ENCODE assay signal across 8 cellular contexts in genomic region chr17:3794152-3794889, GRCh38. TPM values are rescaled to one million over a fixed set of nuclear protein-coding genes. Genes with fewer than 3 reads are reported as not detected.
DNase-seq lines count a peak whose midpoint lies in the region; ATAC-seq, FAIRE-seq and TF ChIP-seq lines count a peak whose summit lies in the region.
"Not testable (repeated sequence)": the region's sequence is repeated elsewhere in the genome, so short reads cannot be mapped to it uniquely, and the experiment has no call there.

No MANE protein-coding gene starts in this region.

- H3K27ac ChIP-seq in Peyer's patch (peak overlapping the region; percentile 20 to 72 (median 62)), HepG2 (ENCODE audit: extremely low read length, insufficient read depth, low read length) (peak overlapping the region; percentile 92), smooth muscle cell (ENCODE audit: low read depth) (peak overlapping the region; percentile 99)
- not testable (repeated sequence) for H3K27ac ChIP-seq in neural progenitor cell

- H3K4me3 Mint-ChIP-seq in activated naive CD4-positive, alpha-beta T cell treated with anti-CD3 and anti-CD28 coated beads, Interleukin-2, amount 10 ng/mL, durations not matched to agents 7 days and 5 days; chondrocyte (ENCODE audit: unreplicated experiment); neural progenitor cell: not testable (repeated sequence)

- in situ Hi-C loops in HepG2 (cut with HindIII; ENCODE audit: extremely low pct_ligation_motif_present, low pct_unique_long_range_greater_than_20kb), result not testable (repeated sequence)

- H3K79me2 ChIP-seq in HepG2 (ENCODE audit: insufficient read depth, low read length); neural progenitor cell (ENCODE audit: low read depth); smooth muscle cell (ENCODE audit: low read depth): not testable (repeated sequence)

- CTCF ChIA-PET in activated naive CD4-positive, alpha-beta T cell treated with anti-CD3 and anti-CD28 coated beads, Interleukin-2, amount 10 ng/mL, durations not matched to agents 7 days and 5 days (lab: Charles Lee), result interaction anchor here (1.2 kb wide), 1 partner anchor 59 kb away, joined by 4 read pairs; no protein-coding TSS in a partner anchor
- CTCF ChIA-PET in HepG2 (lab: Yijun Ruan, JAX; ENCODE audit: low intra/inter-chr PET ratio, low total read pairs), result not testable (repeated sequence)

- not testable (repeated sequence) for TF ChIP-seq POLR2A in Peyer's patch (IDR thresholded peaks at IDR 0.05); HepG2 (IDR thresholded peaks at IDR 0.05; ENCODE audit: insufficient read depth in 1 of 2, low read depth in 2 of 2, low read length in 2 of 2)

- H3K4me2 ChIP-seq in HepG2 (ENCODE audit: low read depth, low read length) (peak overlapping the region; percentile 79), smooth muscle cell (peak overlapping the region; percentile 70)
- H3K4me2 ChIP-seq in neural progenitor cell, result not testable (repeated sequence)

- H3K4me1 ChIP-seq in Peyer's patch, neural progenitor cell: not testable (repeated sequence)
- H3K4me1 ChIP-seq in HepG2 (ENCODE audit: insufficient read depth, low read length) (peaks cover 52% of the 10 kb centered on the region), smooth muscle cell (ENCODE audit: low read depth) (peaks cover 12% of the 10 kb centered on the region)

- not testable (repeated sequence) for TF ChIP-seq CTCF in Peyer's patch (IDR thresholded peaks at IDR 0.05); chondrocyte (IDR thresholded peaks at IDR 0.05); HepG2 (CRISPR knock-in tag; IDR thresholded peaks at IDR 0.05); neural progenitor cell (IDR thresholded peaks at IDR 0.05); smooth muscle cell (IDR thresholded peaks at IDR 0.05; ENCODE audit: borderline replicate concordance, insufficient read depth, poor library complexity, severe bottlenecking)

- BruUV-seq in HepG2 (replicated peaks; lab: Mats Ljungman, UMichigan), result TSS peak; percentile 84

- H3K36me3 Mint-ChIP-seq in activated naive CD4-positive, alpha-beta T cell treated with anti-CD3 and anti-CD28 coated beads, Interleukin-2, amount 10 ng/mL, durations not matched to agents 7 days and 5 days; chondrocyte (ENCODE audit: low read depth); neural progenitor cell: not testable (repeated sequence)

- FAIRE-seq in HepG2 (lab: Jason Lieb, UNC), result not testable (repeated sequence)

- H3K9ac ChIP-seq in HepG2 (ENCODE audit: insufficient read depth, low read depth, low read length), result peak overlapping the region; percentile 75
- not testable (repeated sequence) for H3K9ac ChIP-seq in neural progenitor cell
- H3K9ac ChIP-seq in smooth muscle cell (ENCODE audit: low read depth), result peak overlapping the region; percentile 96

- 50% methylated on average over 22 of the region's 24 CpGs for WGBS in HepG2 (ENCODE audit: low lambda C conversion rate)
- 62% methylated on average over 24 of the region's 24 CpGs for WGBS in smooth muscle cell (ENCODE audit: low lambda C conversion rate)

- peak; percentile 34 for ATAC-seq in HepG2

- not testable (repeated sequence) for H3K27ac Mint-ChIP-seq in activated naive CD4-positive, alpha-beta T cell treated with anti-CD3 and anti-CD28 coated beads, Interleukin-2, amount 10 ng/mL, durations not matched to agents 7 days and 5 days
- H3K27ac Mint-ChIP-seq in chondrocyte (ENCODE audit: unreplicated experiment) (peak overlapping the region; percentile 90), neural progenitor cell (peak overlapping the region; percentile 42)

- peaks cover 41% of the 10 kb centered on the region for H3K4me1 Mint-ChIP-seq in activated naive CD4-positive, alpha-beta T cell treated with anti-CD3 and anti-CD28 coated beads, Interleukin-2, amount 10 ng/mL, durations not matched to agents 7 days and 5 days
- peaks cover 39% of the 10 kb centered on the region for H3K4me1 Mint-ChIP-seq in chondrocyte (ENCODE audit: low read depth)
- peaks cover 20% of the 10 kb centered on the region for H3K4me1 Mint-ChIP-seq in neural progenitor cell

- not testable (repeated sequence) for H4K20me1 ChIP-seq in HepG2 (ENCODE audit: insufficient read depth, low read length); neural progenitor cell (ENCODE audit: low read depth); smooth muscle cell (ENCODE audit: low read depth)

- H3K36me3 ChIP-seq in Peyer's patch; HepG2 (replicated peaks in 1 of 2; ENCODE audit: control insufficient read depth in 1 of 2, insufficient read depth in 2 of 2, low read length in 2 of 2); neural progenitor cell; smooth muscle cell (ENCODE audit: low read depth): not testable (repeated sequence)

- not testable (repeated sequence) for H3F3A ChIP-seq in neural progenitor cell (ENCODE audit: low read depth)
- peaks cover 21% of the 10 kb centered on the region for H3F3A ChIP-seq in smooth muscle cell (ENCODE audit: low read depth)

- TF ChIP-seq RAD21 in HepG2 (CRISPR knock-in tag; IDR thresholded peaks at IDR 0.05), result not testable (repeated sequence)

- not testable (repeated sequence) for H3K27me3 ChIP-seq in Peyer's patch; HepG2 (ENCODE audit: control insufficient read depth in 1 of 2, insufficient read depth in 2 of 2, low read length in 2 of 2); neural progenitor cell; smooth muscle cell (ENCODE audit: low read depth)

- POLR2A ChIA-PET in HepG2 (lab: Yijun Ruan, JAX), result interaction anchor here (0.7 to 4.1 kb wide), 7 partner anchors 10 to 360 kb away, joined by 3 to 39 read pairs (median 5); partner anchors contain the start of genes EMC6, HASPIN and TAX1BP3

- not testable (repeated sequence) for H2AFZ ChIP-seq in HepG2 (ENCODE audit: low read length); smooth muscle cell (ENCODE audit: low read depth)
- H2AFZ ChIP-seq in neural progenitor cell (replicated peaks), result peak overlapping the region; percentile 52

- not testable (repeated sequence) for H3K9me3 Mint-ChIP-seq in activated naive CD4-positive, alpha-beta T cell treated with anti-CD3 and anti-CD28 coated beads, Interleukin-2, amount 10 ng/mL, durations not matched to agents 7 days and 5 days; chondrocyte (ENCODE audit: low read depth); neural progenitor cell

- not testable (repeated sequence) for H3K4me3 ChIP-seq in Peyer's patch, neural progenitor cell, smooth muscle cell
- peak overlapping the region in 2 of 3 experiments; percentile 4 to 57; a peak in 3 of 6 replicates for H3K4me3 ChIP-seq in HepG2 (replicated peaks in 1 of 3; ENCODE audit: insufficient read depth in 1 of 3, low read depth in 2 of 3, low read length in 3 of 3)

- DNase-seq in A172 (ENCODE audit: low spot score), result peak; percentile 21
- DNase-seq in ELF-1 (ENCODE audit: low read depth, low spot score), result peak; percentile 31
- DNase-seq in Peyer's patch; chondrocyte (ENCODE audit: low spot score); HepG2 (ENCODE audit: low spot score); neural progenitor cell (ENCODE audit: low spot score); smooth muscle cell (lab: John Stamatoyannopoulos, UW; ENCODE audit: unreplicated experiment): not testable (repeated sequence)
- peak; percentile 1 for DNase-seq in activated naive CD4-positive, alpha-beta T cell treated with anti-CD3 and anti-CD28 coated beads, Interleukin-2, amount 10 ng/mL, durations not matched to agents 7 days and 5 days

- TF ChIP-seq EP300 in HepG2 (IDR thresholded peaks at IDR 0.05; ENCODE audit: low read depth in 2 of 2, low read length in 2 of 2); HepG2 (CRISPR knock-in tag; IDR thresholded peaks at IDR 0.05; ENCODE audit: borderline replicate concordance): not testable (repeated sequence)

- not testable (repeated sequence) for H3K27me3 Mint-ChIP-seq in activated naive CD4-positive, alpha-beta T cell treated with anti-CD3 and anti-CD28 coated beads, Interleukin-2, amount 10 ng/mL, durations not matched to agents 7 days and 5 days; chondrocyte (ENCODE audit: low read depth); neural progenitor cell (ENCODE audit: insufficient read depth, low read depth)

- H3K9me3 ChIP-seq in Peyer's patch; HepG2 (ENCODE audit: low read length); neural progenitor cell (ENCODE audit: low read depth); smooth muscle cell (replicated peaks; ENCODE audit: low read depth): not testable (repeated sequence)

- intact Hi-C loops in HepG2 (cut with micrococcal nuclease; ENCODE audit: unreplicated experiment), result loop anchor here (1.0 kb wide), 1 partner anchor 9 kb away; no protein-coding TSS in a partner anchor

RNA-seq across cellular contexts. Expression of gene ITGAE, which starts 6.7 kb away (rescaled TPM):
- total RNA-seq in A172 (2014; rRNA removed; shearing (Covaris generic)), result 70.5 and 88.5 TPM in 2 replicates
- total RNA-seq in Peyer's patch (10 to 100 TPM; 14.9 to 41.8 (median 31.5) TPM), chondrocyte (25.8 to 29.1 TPM (median 28.3 TPM) in 3 replicates), HepG2 (2016; rRNA removed; fragmentation: Illumina TruSeq; extraction: Trizol) (49.0 and 56.3 TPM in 2 replicates), neural progenitor cell (ENCODE audit: low replicate concordance) (33.7 and 47.5 TPM in 2 replicates), smooth muscle cell (43.8 and 51.2 TPM in 2 replicates)
- total RNA-seq in HepG2 (2016; cell fraction: cytosol; rRNA removed; fragmentation: Illumina TruSeq; extraction: Trizol; ENCODE audit: low read depth), result 99.2 and 118 TPM in 2 replicates
- 54.9 and 56.5 TPM in 2 replicates for total RNA-seq in HepG2 (2016; cell fraction: insoluble cytoplasmic fraction; rRNA removed; fragmentation: Illumina TruSeq; extraction: Trizol)
- total RNA-seq in HepG2 (2016; cell fraction: membrane; rRNA removed; fragmentation: Illumina TruSeq; extraction: Trizol), result 121 and 124 TPM in 2 replicates
- 18.5 and 22.4 TPM in 2 replicates for total RNA-seq in HepG2 (2016; cell fraction: nucleus; rRNA removed; fragmentation: Illumina TruSeq; extraction: Trizol)
- polyA plus RNA-seq in HepG2 (2011; rRNA removed) (38.2 and 42.3 TPM in 2 replicates), smooth muscle cell (61.4 and 66.7 TPM in 2 replicates)
- 28.2 and 31.0 TPM in 2 replicates for polyA plus RNA-seq in HepG2 (2011; cell fraction: cytosol; rRNA removed)
- polyA plus RNA-seq in HepG2 (2011; cell fraction: nucleus; rRNA removed), result 13.3 and 15.2 TPM in 2 replicates
- polyA plus RNA-seq in HepG2 (2012), result 19.1 and 24.6 TPM in 2 replicates
- polyA plus RNA-seq in HepG2 (2016; cell fraction: cytosol; fragmentation: Illumina TruSeq; extraction: Trizol; ENCODE audit: low read depth), result 110 and 139 TPM in 2 replicates
- polyA plus RNA-seq in HepG2 (2016; cell fraction: insoluble cytoplasmic fraction; fragmentation: Illumina TruSeq; extraction: Trizol; ENCODE audit: low read depth), result 46.7 and 46.9 TPM in 2 replicates
- 90.3 and 104 TPM in 2 replicates for polyA plus RNA-seq in HepG2 (2016; cell fraction: membrane; fragmentation: Illumina TruSeq; extraction: Trizol; ENCODE audit: low read depth)
- 36.8 and 38.1 TPM in 2 replicates for polyA plus RNA-seq in HepG2 (2016; cell fraction: nucleus; fragmentation: Illumina TruSeq; extraction: Trizol; ENCODE audit: insufficient read depth, low read depth)
- 7.6 and 11.0 TPM in 2 replicates for polyA minus RNA-seq in HepG2 (2011; rRNA and poly(A)+ RNA removed; ENCODE audit: low replicate concordance)
- 2.8 and 3.8 TPM in 2 replicates for polyA minus RNA-seq in HepG2 (2011; cell fraction: cytosol; rRNA and poly(A)+ RNA removed)
- polyA minus RNA-seq in HepG2 (2011; cell fraction: nucleus; rRNA and poly(A)+ RNA removed), result 11.7 and 12.6 TPM in 2 replicates

RNA-seq across cellular contexts. Expression of gene NCBP3, which starts 51.7 kb away (rescaled TPM):
- total RNA-seq in A172 (2014; rRNA removed; shearing (Covaris generic)), result 22.1 and 28.1 TPM in 2 replicates
- 10 to 100 TPM; 24.8 to 41.6 (median 32.2) TPM for total RNA-seq in Peyer's patch
- total RNA-seq in chondrocyte, result 31.3 to 34.8 TPM (median 33.7 TPM) in 3 replicates
- 20.6 and 24.8 TPM in 2 replicates for total RNA-seq in HepG2 (2016; rRNA removed; fragmentation: Illumina TruSeq; extraction: Trizol)
- total RNA-seq in HepG2 (2016; cell fraction: cytosol; rRNA removed; fragmentation: Illumina TruSeq; extraction: Trizol; ENCODE audit: low read depth), result 3.9 and 4.8 TPM in 2 replicates
- total RNA-seq in HepG2 (2016; cell fraction: insoluble cytoplasmic fraction; rRNA removed; fragmentation: Illumina TruSeq; extraction: Trizol), result 21.8 and 23.5 TPM in 2 replicates
- total RNA-seq in HepG2 (2016; cell fraction: membrane; rRNA removed; fragmentation: Illumina TruSeq; extraction: Trizol), result 7.8 and 9.5 TPM in 2 replicates
- total RNA-seq in HepG2 (2016; cell fraction: nucleus; rRNA removed; fragmentation: Illumina TruSeq; extraction: Trizol), result 30.1 and 35.2 TPM in 2 replicates
- polyA plus RNA-seq in HepG2 (2011; rRNA removed), result 16.6 and 19.5 TPM in 2 replicates
- 4.6 and 5.5 TPM in 2 replicates for polyA plus RNA-seq in HepG2 (2011; cell fraction: cytosol; rRNA removed)
- polyA plus RNA-seq in HepG2 (2011; cell fraction: nucleus; rRNA removed), result 27.4 and 36.6 TPM in 2 replicates
- 22.5 and 26.0 TPM in 2 replicates for polyA plus RNA-seq in HepG2 (2012)
- polyA plus RNA-seq in HepG2 (2016; cell fraction: cytosol; fragmentation: Illumina TruSeq; extraction: Trizol; ENCODE audit: low read depth), result 1.2 and 1.9 TPM in 2 replicates
- polyA plus RNA-seq in HepG2 (2016; cell fraction: insoluble cytoplasmic fraction; fragmentation: Illumina TruSeq; extraction: Trizol; ENCODE audit: low read depth), result 22.8 and 23.0 TPM in 2 replicates
- 4.1 and 4.3 TPM in 2 replicates for polyA plus RNA-seq in HepG2 (2016; cell fraction: membrane; fragmentation: Illumina TruSeq; extraction: Trizol; ENCODE audit: low read depth)
- 77.0 and 80.1 TPM in 2 replicates for polyA plus RNA-seq in HepG2 (2016; cell fraction: nucleus; fragmentation: Illumina TruSeq; extraction: Trizol; ENCODE audit: insufficient read depth, low read depth)
- 8.7 and 10.7 TPM in 2 replicates for polyA minus RNA-seq in HepG2 (2011; rRNA and poly(A)+ RNA removed; ENCODE audit: low replicate concordance)
- 3.4 and 5.1 TPM in 2 replicates for polyA minus RNA-seq in HepG2 (2011; cell fraction: cytosol; rRNA and poly(A)+ RNA removed)
- 42.4 and 49.2 TPM in 2 replicates for polyA minus RNA-seq in HepG2 (2011; cell fraction: nucleus; rRNA and poly(A)+ RNA removed)
- total RNA-seq in neural progenitor cell (ENCODE audit: low replicate concordance), result 55.7 and 72.4 TPM in 2 replicates
- total RNA-seq in smooth muscle cell, result 28.3 and 30.0 TPM in 2 replicates
- polyA plus RNA-seq in smooth muscle cell, result 30.7 and 32.4 TPM in 2 replicates
